ENCODE assay signal across 16 cellular contexts in the genomic region with DNA sequence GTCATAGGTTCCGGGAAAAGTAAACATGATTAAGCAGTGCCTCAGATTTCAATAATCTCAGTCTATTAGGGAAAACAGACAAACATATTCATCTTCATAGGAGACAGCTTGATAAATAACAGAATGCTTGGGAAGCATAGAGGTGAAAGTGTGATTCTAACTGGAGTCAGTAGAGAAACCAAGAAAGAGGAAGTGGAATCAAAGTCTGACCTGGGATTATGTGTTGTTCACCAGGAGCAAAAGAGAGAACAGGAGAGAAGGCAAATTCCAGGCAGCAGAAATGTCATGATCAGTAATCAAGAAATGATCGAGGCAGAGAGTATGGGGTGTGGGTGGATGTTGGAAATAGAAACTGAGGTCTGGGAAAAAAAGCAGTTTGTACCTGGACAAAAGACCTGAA. TPM values are rescaled to one million over a fixed set of nuclear protein-coding genes. Genes with fewer than 3 reads are reported as not detected.
A peak's percentile ranks its signal among the peaks of the same experiment; 100 is the strongest.
DNase-seq lines count a peak whose midpoint lies in the region; ATAC-seq, FAIRE-seq and TF ChIP-seq lines count a peak whose summit lies in the region.
"Had no signal": no experiment of that assay in that cellular context is flagged by ENCODE, and none has a peak within 500 bp of the region (broad histone marks: within the 10 kb centered on the region; RNA-seq: fewer than 3 reads in every experiment).

No MANE protein-coding gene starts in this region.

- TF ChIP-seq EP300 in K562 (IDR thresholded peaks at IDR 0.05; ENCODE audit: low read length) = no peak

- H3K79me2 ChIP-seq in K562 (ENCODE audit: control insufficient read depth, insufficient read depth, low read length) = no peaks in the 10 kb centered on the region

- intact Hi-C loops in K562 (cut with micrococcal nuclease) = no loop called here
- intact Hi-C loops in Right ventricle myocardium inferior (cut with DNase I) = no loop called here

- FAIRE-seq in GM12891 (lab: Jason Lieb, UNC) = no peak
- FAIRE-seq in K562 (lab: Jason Lieb, UNC) = no peak
- FAIRE-seq: A204.1, HTR-8/SVneo had no signal

- TF ChIP-seq POLR2A in GM12891 (IDR thresholded peaks at IDR 0.05; ENCODE audit: low read depth, low read length) = no peak
- TF ChIP-seq POLR2A in K562 (conservative IDR thresholded peaks at IDR 0.05) = no peak

- no peaks in the 10 kb centered on the region for H4K20me1 ChIP-seq in K562 (replicated peaks; ENCODE audit: control insufficient read depth, insufficient read depth, low read length)

- TF ChIP-seq RAD21 in K562 (CRISPR knock-in tag; conservative IDR thresholded peaks at IDR 0.05 in 1 of 2, IDR thresholded peaks at IDR 0.05 in 1 of 2) = no peak

- BruUV-seq in K562 (replicated peaks; lab: Mats Ljungman, UMichigan) = no TSS peak

- CTCF ChIA-PET in K562 (lab: Yijun Ruan, JAX; ENCODE audit: low intra/inter-chr PET ratio) = no interaction called here

- 0% methylated on average over 2 of the region's 2 CpGs for WGBS in K562 (ENCODE audit: insufficient coverage, low coverage, missing lambda C conversion rate)

- TF ChIP-seq CTCF in K562 (IDR thresholded peaks at IDR 0.05 in 2 of 3, conservative IDR thresholded peaks at IDR 0.05 in 1 of 3; ENCODE audit: insufficient read depth in 2 of 3, low read depth in 1 of 3, low read length in 3 of 3) = no peak
- TF ChIP-seq CTCF in foreskin keratinocyte (conservative IDR thresholded peaks at IDR 0.05) = no peak

- H3K9me3 ChIP-seq in K562 (replicated peaks; ENCODE audit: control insufficient read depth, insufficient read depth, low read depth, low read length) = no peaks in the 10 kb centered on the region

- peak; percentile 81 for DNase-seq in NCI-H146 treated with DMSO at 0.1 percent for 48 hours (lab: John Stamatoyannopoulos, UW; ENCODE audit: unreplicated experiment)
- DNase-seq in NCI-H146 (lab: John Stamatoyannopoulos, UW) = no peak
- no peak for DNase-seq in GM12891 (ENCODE audit: insufficient read length, low spot score)
- DNase-seq in MV-4-11 (lab: John Stamatoyannopoulos, UW) = peak; percentile 0
- DNase-seq in K562 (ENCODE audit: extremely low read depth in 1 of 4, low spot score in 3 of 4) = no peak
- DNase-seq in NCI-H82 treated with DMSO at 0.1 percent for 48 hours (lab: John Stamatoyannopoulos, UW; ENCODE audit: unreplicated experiment) = no peak
- DNase-seq in foreskin keratinocyte = no peak
- DNase-seq in Right ventricle myocardium inferior (ENCODE audit: missing footprints) = no peak
- DNase-seq: GM23248, NCI-H446, NCI-H774, T-helper 2 cell had no signal

- no peaks in the 10 kb centered on the region for H3K9me1 ChIP-seq in K562 (ENCODE audit: control insufficient read depth, insufficient read depth, low read length)

- no peak for ATAC-seq in K562
- no peak for ATAC-seq in foreskin keratinocyte
- ATAC-seq in Right ventricle myocardium inferior = no peak
- ATAC-seq: SK-N-SH treated with all-trans-retinoic acid at 6 μM for 48 hours had no signal

- H2AFZ ChIP-seq in K562 (ENCODE audit: low read depth, low read length) = no peak overlapping the region
- H2AFZ ChIP-seq: GM23248 had no signal

- H3K36me3 ChIP-seq in K562 (ENCODE audit: control insufficient read depth, insufficient read depth, low read length) = no peaks in the 10 kb centered on the region

- H3K27ac ChIP-seq in K562 (ENCODE audit: extremely low read depth, low read depth, low read length) (no peak overlapping the region), foreskin keratinocyte (no peak overlapping the region)
- H3K27ac ChIP-seq: C4-2B, GM23248 had no signal

- in situ Hi-C loops in K562 (cut with MboI) = no loop called here

- H3K4me3 ChIP-seq in K562 = no peak overlapping the region
- H3K4me3 ChIP-seq: GM23248 had no signal

- H3K9ac ChIP-seq in K562 (ENCODE audit: insufficient read depth in 1 of 2, low read depth in 2 of 2, low read length in 2 of 2) = no peak overlapping the region
- H3K9ac ChIP-seq: GM23248 had no signal

- POLR2A ChIA-PET in K562 (lab: Yijun Ruan, JAX) = no interaction called here

- H3K4me2 ChIP-seq in K562 (ENCODE audit: insufficient read depth, low read length) = no peak overlapping the region

- H3K27me3 ChIP-seq in K562 (ENCODE audit: control insufficient read depth in 2 of 2, insufficient read depth in 2 of 2, low read length in 2 of 2) (no peaks in the 10 kb centered on the region), foreskin keratinocyte (no peaks in the 10 kb centered on the region)

- no peaks in the 10 kb centered on the region for H3K4me1 ChIP-seq in K562 (replicated peaks in 1 of 2; ENCODE audit: control insufficient read depth in 2 of 2, insufficient read depth in 2 of 2, low read length in 2 of 2)
- no peaks in the 10 kb centered on the region for H3K4me1 ChIP-seq in foreskin keratinocyte

TF ChIP-seq in GM12891, 5 proteins besides CTCF, POLR2A, EP300 and RAD21:
- TF ChIP-seq POLR2AphosphoS5 (IDR thresholded peaks at IDR 0.05; ENCODE audit: low read depth, low read length) = no peak
- TF ChIP-seq POU2F2 (IDR thresholded peaks at IDR 0.05; ENCODE audit: low read depth, low read length) = no peak
- TF ChIP-seq SPI1 (IDR thresholded peaks at IDR 0.05; ENCODE audit: low read depth, low read length) = peak; percentile 88
- TF ChIP-seq PAX5 (IDR thresholded peaks at IDR 0.05; ENCODE audit: insufficient read depth, low read length, severe bottlenecking) = no peak
- no peak for TF ChIP-seq TAF1 (IDR thresholded peaks at IDR 0.05; ENCODE audit: low read depth, low read length)

TF ChIP-seq in K562, 482 proteins besides CTCF, POLR2A, EP300 and RAD21:
- no peak for TF ChIP-seq ZSCAN32 (CRISPR knock-in tag; IDR thresholded peaks at IDR 0.05)
- 0 out of 2 replicates have a peak, but pooled peaks have one; percentile 51 for TF ChIP-seq SPI1 (IDR thresholded peaks at IDR 0.05; ENCODE audit: borderline replicate concordance, low read depth, low read length)
TF ChIP-seq in K562: peak in this region for 1.

RNA-seq across cellular contexts. Expression of a gene that starts 43.7 kb away (rescaled TPM):
- not detected for polyA plus RNA-seq in GM12891 (2012; ENCODE audit: low read depth, missing spikeins)
- not detected in 2 replicates for total RNA-seq in K562 (2011; cell fraction: chromatin; rRNA removed; ENCODE audit: low replicate concordance)
- not detected in 2 replicates for total RNA-seq in K562 (2011; cell fraction: nucleolus; rRNA removed)
- not detected in 2 replicates for total RNA-seq in K562 (2011; cell fraction: nucleoplasm; rRNA removed)
- total RNA-seq in K562 (2014; rRNA removed) = not detected in 2 replicates
- total RNA-seq in K562 (2014; rRNA removed; fragmentation: Illumina TruSeq; extraction: Trizol) = not detected in 2 replicates
- not detected in 2 replicates for total RNA-seq in K562 (2015; rRNA removed; fragmentation: Illumina TruSeq; extraction: Trizol)
- not detected in 2 replicates for total RNA-seq in K562 (2021)
- not detected in 2 replicates for polyA plus RNA-seq in K562 (2011; rRNA removed)
- polyA plus RNA-seq in K562 (2011; cell fraction: cytosol; rRNA removed) = not detected in 2 replicates
- polyA plus RNA-seq in K562 (2011; cell fraction: nucleus; rRNA removed) = not detected in 2 replicates
- polyA plus RNA-seq in K562 (2012) = 0.03 TPM in 1 of 2 replicates, not detected in the other
- not detected in 2 replicates for polyA plus RNA-seq in K562 (2014; fragmentation: Illumina TruSeq; extraction: Trizol)
- polyA plus RNA-seq in K562 (2014; fragmentation: Nextera tagmentation; extraction: Ambion mirVana) = under 1 TPM in 1 of 2 experiments, not detected in 1; 0.01 TPM
- not detected in 2 replicates for polyA plus RNA-seq in K562 (2014; rRNA removed)
- polyA minus RNA-seq in K562 (2011; rRNA and poly(A)+ RNA removed) = not detected in 2 replicates
- polyA minus RNA-seq in K562 (2011; cell fraction: cytosol; rRNA and poly(A)+ RNA removed) = not detected in 2 replicates
- not detected in 2 replicates for polyA minus RNA-seq in K562 (2011; cell fraction: nucleus; rRNA and poly(A)+ RNA removed)
- not detected in 2 replicates for total RNA-seq in foreskin keratinocyte
- polyA plus RNA-seq in foreskin keratinocyte = not detected in 2 replicates
- 0.38 TPM for total RNA-seq in Right ventricle myocardium inferior

Comparison
In these comparisons a context has a peak if more than half of its experiments do, and no peak if none do; other contexts are left out.
1. DNase-seq: peak in NCI-H146 treated with DMSO at 0.1 percent for 48 hours (single experiment) and MV-4-11 (single experiment); none in NCI-H146 (single experiment), GM12891 (single experiment), K562 (0 of 4), NCI-H82 treated with DMSO at 0.1 percent for 48 hours (single experiment), foreskin keratinocyte (0 of 2) and Right ventricle myocardium inferior (single experiment).